2 cellular contexts compared by ENCODE assay signal in genomic region chr1:155657463-155657862, GRCh38.
TF ChIP-seq lines count a peak whose summit lies in the region.

No MANE protein-coding gene starts in this region.

TF ChIP-seq in HEK293, 187 proteins besides CTCF, POLR2A, EP300 and RAD21:
- TF ChIP-seq, protein P1, sequence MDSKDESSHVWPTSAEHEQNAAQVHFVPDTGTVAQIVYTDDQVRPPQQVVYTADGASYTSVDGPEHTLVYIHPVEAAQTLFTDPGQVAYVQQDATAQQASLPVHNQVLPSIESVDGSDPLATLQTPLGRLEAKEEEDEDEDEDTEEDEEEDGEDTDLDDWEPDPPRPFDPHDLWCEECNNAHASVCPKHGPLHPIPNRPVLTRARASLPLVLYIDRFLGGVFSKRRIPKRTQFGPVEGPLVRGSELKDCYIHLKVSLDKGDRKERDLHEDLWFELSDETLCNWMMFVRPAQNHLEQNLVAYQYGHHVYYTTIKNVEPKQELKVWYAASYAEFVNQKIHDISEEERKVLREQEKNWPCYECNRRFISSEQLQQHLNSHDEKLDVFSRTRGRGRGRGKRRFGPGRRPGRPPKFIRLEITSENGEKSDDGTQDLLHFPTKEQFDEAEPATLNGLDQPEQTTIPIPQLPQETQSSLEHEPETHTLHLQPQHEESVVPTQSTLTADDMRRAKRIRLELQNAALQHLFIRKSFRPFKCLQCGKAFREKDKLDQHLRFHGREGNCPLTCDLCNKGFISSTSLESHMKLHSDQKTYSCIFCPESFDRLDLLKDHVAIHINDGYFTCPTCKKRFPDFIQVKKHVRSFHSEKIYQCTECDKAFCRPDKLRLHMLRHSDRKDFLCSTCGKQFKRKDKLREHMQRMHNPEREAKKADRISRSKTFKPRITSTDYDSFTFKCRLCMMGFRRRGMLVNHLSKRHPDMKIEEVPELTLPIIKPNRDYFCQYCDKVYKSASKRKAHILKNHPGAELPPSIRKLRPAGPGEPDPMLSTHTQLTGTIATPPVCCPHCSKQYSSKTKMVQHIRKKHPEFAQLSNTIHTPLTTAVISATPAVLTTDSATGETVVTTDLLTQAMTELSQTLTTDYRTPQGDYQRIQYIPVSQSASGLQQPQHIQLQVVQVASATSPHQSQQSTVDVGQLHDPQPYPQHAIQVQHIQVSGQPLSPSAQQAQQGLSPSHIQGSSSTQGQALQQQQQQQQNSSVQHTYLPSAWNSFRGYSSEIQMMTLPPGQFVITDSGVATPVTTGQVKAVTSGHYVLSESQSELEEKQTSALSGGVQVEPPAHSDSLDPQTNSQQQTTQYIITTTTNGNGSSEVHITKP (tag by site-specific recombination; IDR thresholded peaks at IDR 0.05), result 0 out of 2 replicates have a peak, but pooled peaks have one; percentile 1
- no peak for TF ChIP-seq ZNF350 (tag by site-specific recombination; IDR thresholded peaks at IDR 0.05)

TF ChIP-seq in SK-N-SH, 30 proteins besides CTCF, POLR2A, EP300 and RAD21:
- TF ChIP-seq GABPA (IDR thresholded peaks at IDR 0.05; ENCODE audit: low read depth) (no peak), MEF2A (IDR thresholded peaks at IDR 0.05; ENCODE audit: borderline replicate concordance, low read depth) (no peak), MXI1 (IDR thresholded peaks at IDR 0.05; ENCODE audit: low read depth, low read length) (no peak), CHD2 (IDR thresholded peaks at IDR 0.05; ENCODE audit: low read length, partially characterized antibody) (no peak), USF1 (IDR thresholded peaks at IDR 0.05; ENCODE audit: borderline replicate concordance, low read depth) (no peak), FOXM1 (IDR thresholded peaks at IDR 0.05; ENCODE audit: low read depth) (no peak), RXRA (IDR thresholded peaks at IDR 0.05; ENCODE audit: borderline replicate concordance, low read depth) (no peak), YY1 (IDR thresholded peaks at IDR 0.05; ENCODE audit: low read depth) (no peak), FOXJ3 (CRISPR knock-in tag; IDR thresholded peaks at IDR 0.05) (no peak), SIN3A (IDR thresholded peaks at IDR 0.05; ENCODE audit: borderline replicate concordance, low read depth, low read length) (no peak), GATA2 (CRISPR knock-in tag; IDR thresholded peaks at IDR 0.05) (no peak)
- TF ChIP-seq, protein P2, sequence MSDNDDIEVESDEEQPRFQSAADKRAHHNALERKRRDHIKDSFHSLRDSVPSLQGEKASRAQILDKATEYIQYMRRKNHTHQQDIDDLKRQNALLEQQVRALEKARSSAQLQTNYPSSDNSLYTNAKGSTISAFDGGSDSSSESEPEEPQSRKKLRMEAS (IDR thresholded peaks at IDR 0.05; ENCODE audit: low read depth), result no peak
- TF ChIP-seq, protein P3, sequence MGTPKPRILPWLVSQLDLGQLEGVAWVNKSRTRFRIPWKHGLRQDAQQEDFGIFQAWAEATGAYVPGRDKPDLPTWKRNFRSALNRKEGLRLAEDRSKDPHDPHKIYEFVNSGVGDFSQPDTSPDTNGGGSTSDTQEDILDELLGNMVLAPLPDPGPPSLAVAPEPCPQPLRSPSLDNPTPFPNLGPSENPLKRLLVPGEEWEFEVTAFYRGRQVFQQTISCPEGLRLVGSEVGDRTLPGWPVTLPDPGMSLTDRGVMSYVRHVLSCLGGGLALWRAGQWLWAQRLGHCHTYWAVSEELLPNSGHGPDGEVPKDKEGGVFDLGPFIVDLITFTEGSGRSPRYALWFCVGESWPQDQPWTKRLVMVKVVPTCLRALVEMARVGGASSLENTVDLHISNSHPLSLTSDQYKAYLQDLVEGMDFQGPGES (IDR thresholded peaks at IDR 0.05; ENCODE audit: low read depth, low read length), result no peak
TF ChIP-seq in SK-N-SH: peak in this region for 0.
